Comparison of ENCODE assay signal across 18 cellular contexts in the genomic region with DNA sequence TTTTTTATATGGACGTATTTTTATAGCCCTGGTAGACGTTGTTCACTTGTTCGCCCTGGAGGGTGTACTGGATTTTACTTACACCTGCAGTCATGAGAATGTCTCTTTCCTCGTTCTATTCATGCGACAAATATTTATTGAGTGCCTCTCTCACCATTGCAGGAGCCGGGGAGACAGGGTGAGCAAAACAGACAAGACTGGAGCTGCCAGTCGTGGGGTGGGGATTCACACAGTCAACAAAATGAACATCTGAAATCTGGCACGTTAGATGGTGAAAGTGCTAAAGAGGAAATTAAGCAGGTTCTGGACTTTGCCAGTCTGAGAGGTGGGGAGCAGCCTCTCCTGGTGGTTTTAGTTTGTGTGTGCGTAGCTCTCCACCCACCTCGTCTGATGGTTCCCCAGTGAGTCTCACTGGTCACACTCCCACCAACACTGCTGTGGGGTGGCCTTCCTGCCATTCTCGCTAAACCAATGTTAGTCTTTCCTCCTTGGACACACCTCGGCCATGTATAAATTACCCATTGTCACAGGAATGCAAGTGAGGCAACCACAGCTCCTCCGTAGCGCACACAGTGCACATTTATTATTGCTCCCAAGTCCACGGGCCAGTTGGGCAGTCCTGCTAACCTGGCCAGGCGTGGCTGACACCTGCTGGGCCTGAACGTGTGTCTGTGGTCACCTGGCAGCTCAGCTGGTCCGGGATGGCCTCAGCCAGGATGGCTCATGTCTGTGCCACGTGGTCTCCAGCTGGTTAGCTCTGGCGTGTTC. TPM values are rescaled to one million over a fixed set of nuclear protein-coding genes. Genes with fewer than 3 reads are reported as not detected.
DNase-seq lines count a peak whose midpoint lies in the region; ATAC-seq and TF ChIP-seq lines count a peak whose summit lies in the region.
"Had no signal": no experiment of that assay in that cellular context is flagged by ENCODE, and none has a peak within 500 bp of the region (broad histone marks: within the 10 kb centered on the region; RNA-seq: fewer than 3 reads in every experiment).

No MANE protein-coding gene starts in this region.

- no peaks in the 10 kb centered on the region for H4K20me1 ChIP-seq in KMS-11 (ENCODE audit: insufficient read depth)
- no peaks in the 10 kb centered on the region for H4K20me1 ChIP-seq in MM.1S (ENCODE audit: insufficient read depth, low read length)

- H2AFZ ChIP-seq in KMS-11 (ENCODE audit: low read depth) (peak overlapping the region; percentile 14; the same call in 1 of the 2 replicates), MM.1S (ENCODE audit: low read length) (no peak overlapping the region)

- CTCF ChIA-PET in WTC11 (lab: Charles Lee) = interaction anchor here (0.5 to 2.5 kb wide), 3 partner anchors 81 to 332 kb away, joined by 3 to 9 read pairs (median 3); no protein-coding TSS in a partner anchor

- H3K9me2 ChIP-seq in MM.1S (replicated peaks; ENCODE audit: insufficient read depth, low read length) = no peaks in the 10 kb centered on the region

- no peak for TF ChIP-seq EP300 in sigmoid colon (IDR thresholded peaks at IDR 0.05)

- H3K27ac ChIP-seq in KMS-11 = peak overlapping the region; percentile 44; the same call in 1 of the 2 replicates
- peak overlapping the region; percentile 56 for H3K27ac ChIP-seq in foreskin keratinocyte
- H3K27ac ChIP-seq in sigmoid colon = no peak overlapping the region
- H3K27ac ChIP-seq in MM.1S (ENCODE audit: low read length) = no peak overlapping the region
- H3K27ac ChIP-seq: neutrophil had no signal

- POLR2A ChIA-PET in WTC11 (lab: Charles Lee) = no interaction called here

- peak; percentile 3 for DNase-seq in WTC11 (ENCODE audit: low spot score)
- DNase-seq in foreskin keratinocyte = peak; percentile 78 to 89
- DNase-seq in sigmoid colon = peak; percentile 40
- DNase-seq in RKO (ENCODE audit: low spot score) = no peak
- DNase-seq in NK-92 (lab: John Stamatoyannopoulos, UW; ENCODE audit: unreplicated experiment) = no peak
- no peak for DNase-seq in MM.1S
- DNase-seq: activated CD4-positive, alpha-beta T cell treated with anti-CD3 and anti-CD28 coated beads for 48 hours; activated CD8-positive, alpha-beta memory T cell treated with anti-CD3 and anti-CD28 coated beads, Interleukin-2, amount 50 U/mL, for 48 hours; AML-193; foreskin melanocyte; KBM-7; NCI-H1105; NCI-H526; OCI-M1; stimulated activated CD4-positive, alpha-beta T cell treated with anti-CD3 and anti-CD28 coated beads, Interleukin-1b, Interleukin-23, amount 100 ng/mL, for 48 hours had no signal

- peak overlapping the region; percentile 57; the same call in 1 of the 2 replicates for H3K27ac Mint-ChIP-seq in WTC11

- H3K9me3 Mint-ChIP-seq in WTC11 = no peaks in the 10 kb centered on the region

- H3K27me3 ChIP-seq in KMS-11 (ENCODE audit: insufficient read depth, low read depth) (no peaks in the 10 kb centered on the region), foreskin keratinocyte (peaks cover 2% of the 10 kb centered on the region), sigmoid colon (no peaks in the 10 kb centered on the region), MM.1S (replicated peaks; ENCODE audit: insufficient read depth, low read length) (peaks cover 66% of the 10 kb centered on the region)
- H3K27me3 ChIP-seq: neutrophil had no signal

- H3K4me3 ChIP-seq in KMS-11 (IDR thresholded peaks at IDR 0.05; ENCODE audit: insufficient read depth, low read depth, low read length) (no peak overlapping the region), sigmoid colon (no peak overlapping the region), MM.1S (ENCODE audit: low read length) (no peak overlapping the region)

- H3K9me3 ChIP-seq in sigmoid colon (no peaks in the 10 kb centered on the region), MM.1S (replicated peaks; ENCODE audit: insufficient read depth, low read length) (no peaks in the 10 kb centered on the region)
- H3K9me3 ChIP-seq: neutrophil had no signal

- peaks cover 16% of the 10 kb centered on the region for H3K4me1 Mint-ChIP-seq in WTC11

- H3K36me3 Mint-ChIP-seq in WTC11 = no peaks in the 10 kb centered on the region

- H3K4me2 ChIP-seq in KMS-11 (no peak overlapping the region; the same call in 1 of the 2 replicates), MM.1S (ENCODE audit: low read depth, low read length) (no peak overlapping the region)

- TF ChIP-seq CTCF in KMS-11 (conservative IDR thresholded peaks at IDR 0.05; ENCODE audit: low read depth, low read length) (no peak), WTC11 (IDR thresholded peaks at IDR 0.05) (no peak), foreskin keratinocyte (conservative IDR thresholded peaks at IDR 0.05) (peak; percentile 41), sigmoid colon (IDR thresholded peaks at IDR 0.05) (no peak), MM.1S (IDR thresholded peaks at IDR 0.05; ENCODE audit: low read length) (no peak)

- ATAC-seq in WTC11 (no peak), foreskin keratinocyte (peak; percentile 48)
- ATAC-seq: HCT116 had no signal

- WGBS in sigmoid colon, 2 donors = 23 to 65% methylated on average over 20 of the region's 20 CpGs

- intact Hi-C loops in sigmoid colon (cut with DNase I) = no loop called here

- H3K36me3 ChIP-seq in KMS-11 (ENCODE audit: insufficient read depth) (no peaks in the 10 kb centered on the region), sigmoid colon (no peaks in the 10 kb centered on the region), MM.1S (replicated peaks; ENCODE audit: insufficient read depth, low read length) (no peaks in the 10 kb centered on the region)
- H3K36me3 ChIP-seq: neutrophil had no signal

- H3K79me2 ChIP-seq in KMS-11 (ENCODE audit: insufficient read depth, low read depth) = no peaks in the 10 kb centered on the region
- H3K79me2 ChIP-seq in MM.1S (ENCODE audit: low read length) = no peaks in the 10 kb centered on the region

- no peak overlapping the region for H3K4me3 Mint-ChIP-seq in WTC11

- no peak overlapping the region for H3K9ac ChIP-seq in KMS-11
- H3K9ac ChIP-seq in MM.1S (ENCODE audit: low read length) = no peak overlapping the region

- TF ChIP-seq POLR2A in sigmoid colon (IDR thresholded peaks at IDR 0.05) = no peak

- no peaks in the 10 kb centered on the region for H3F3A ChIP-seq in MM.1S (ENCODE audit: insufficient read depth, low read length)

- H3K27me3 Mint-ChIP-seq in WTC11 (ENCODE audit: low read depth) = no peaks in the 10 kb centered on the region

- H3K4me1 ChIP-seq in KMS-11 (ENCODE audit: low read depth, poor library complexity, severe bottlenecking) (peaks cover 57% of the 10 kb centered on the region), foreskin keratinocyte (peaks cover 8% of the 10 kb centered on the region), sigmoid colon (no peaks in the 10 kb centered on the region), MM.1S (ENCODE audit: low read length) (no peaks in the 10 kb centered on the region)

TF ChIP-seq in WTC11, 78 proteins besides CTCF, POLR2A, EP300 and RAD21:
- TF ChIP-seq, protein P1, sequence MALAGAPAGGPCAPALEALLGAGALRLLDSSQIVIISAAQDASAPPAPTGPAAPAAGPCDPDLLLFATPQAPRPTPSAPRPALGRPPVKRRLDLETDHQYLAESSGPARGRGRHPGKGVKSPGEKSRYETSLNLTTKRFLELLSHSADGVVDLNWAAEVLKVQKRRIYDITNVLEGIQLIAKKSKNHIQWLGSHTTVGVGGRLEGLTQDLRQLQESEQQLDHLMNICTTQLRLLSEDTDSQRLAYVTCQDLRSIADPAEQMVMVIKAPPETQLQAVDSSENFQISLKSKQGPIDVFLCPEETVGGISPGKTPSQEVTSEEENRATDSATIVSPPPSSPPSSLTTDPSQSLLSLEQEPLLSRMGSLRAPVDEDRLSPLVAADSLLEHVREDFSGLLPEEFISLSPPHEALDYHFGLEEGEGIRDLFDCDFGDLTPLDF (CRISPR knock-in tag; IDR thresholded peaks at IDR 0.05) = no peak
- no peak for TF ChIP-seq ZNF263 (CRISPR knock-in tag; IDR thresholded peaks at IDR 0.05; ENCODE audit: low read depth)
- TF ChIP-seq EMX1 (CRISPR knock-in tag; IDR thresholded peaks at IDR 0.05) = no peak
- no peak for TF ChIP-seq MYBL2 (CRISPR knock-in tag; IDR thresholded peaks at IDR 0.05)
- no peak for TF ChIP-seq NFYB (CRISPR knock-in tag; conservative IDR thresholded peaks at IDR 0.05; ENCODE audit: low read depth)
- TF ChIP-seq TEAD4 (CRISPR knock-in tag; IDR thresholded peaks at IDR 0.05) = no peak
- TF ChIP-seq ZNF416 (CRISPR knock-in tag; IDR thresholded peaks at IDR 0.05) = no peak
- TF ChIP-seq CBFB (CRISPR knock-in tag; IDR thresholded peaks at IDR 0.05; ENCODE audit: low read depth) = no peak
- no peak for TF ChIP-seq JUN (CRISPR knock-in tag; IDR thresholded peaks at IDR 0.05)
- TF ChIP-seq CREM (CRISPR knock-in tag; IDR thresholded peaks at IDR 0.05) = no peak
- no peak for TF ChIP-seq SMAD3 (CRISPR knock-in tag; IDR thresholded peaks at IDR 0.05; ENCODE audit: borderline replicate concordance)
- no peak for TF ChIP-seq NFATC4 (CRISPR knock-in tag; IDR thresholded peaks at IDR 0.05)
- TF ChIP-seq, protein P2, sequence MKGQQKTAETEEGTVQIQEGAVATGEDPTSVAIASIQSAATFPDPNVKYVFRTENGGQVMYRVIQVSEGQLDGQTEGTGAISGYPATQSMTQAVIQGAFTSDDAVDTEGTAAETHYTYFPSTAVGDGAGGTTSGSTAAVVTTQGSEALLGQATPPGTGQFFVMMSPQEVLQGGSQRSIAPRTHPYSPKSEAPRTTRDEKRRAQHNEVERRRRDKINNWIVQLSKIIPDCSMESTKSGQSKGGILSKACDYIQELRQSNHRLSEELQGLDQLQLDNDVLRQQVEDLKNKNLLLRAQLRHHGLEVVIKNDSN (CRISPR knock-in tag; IDR thresholded peaks at IDR 0.05) = no peak

RNA-seq across cellular contexts. Expression of a gene that starts 31.5 kb away (rescaled TPM):
- total RNA-seq in WTC11 (2021) = 20.7 to 35.2 TPM (median 31.3 TPM) in 3 replicates
- 4.0 and 5.5 TPM in 2 replicates for total RNA-seq in foreskin keratinocyte
- 2.8 and 4.1 TPM in 2 replicates for polyA plus RNA-seq in foreskin keratinocyte
- total RNA-seq in sigmoid colon = 100 to 1,000 TPM in 1 of 4 donors, 10 to 100 TPM in 3; 18.7 to 134 (median 56.5) TPM
- polyA plus RNA-seq in sigmoid colon = 10 to 100 TPM in 1 of 3 donors, 1 to 10 TPM in 2; 1.2 to 14.8 (median 4.2) TPM

Comparison
In these comparisons a context has a peak if more than half of its experiments do, and no peak if none do; other contexts are left out.
1. H3K27ac ChIP-seq: peak in KMS-11 (single experiment) and foreskin keratinocyte (single experiment); none in sigmoid colon (0 of 4) and MM.1S (single experiment).
2. DNase-seq: peak in WTC11 (single experiment), foreskin keratinocyte (2 of 2) and sigmoid colon (single experiment); none in RKO (single experiment), NK-92 (single experiment) and MM.1S (single experiment).